17 cellular contexts compared by ENCODE assay signal in the genomic region with DNA sequence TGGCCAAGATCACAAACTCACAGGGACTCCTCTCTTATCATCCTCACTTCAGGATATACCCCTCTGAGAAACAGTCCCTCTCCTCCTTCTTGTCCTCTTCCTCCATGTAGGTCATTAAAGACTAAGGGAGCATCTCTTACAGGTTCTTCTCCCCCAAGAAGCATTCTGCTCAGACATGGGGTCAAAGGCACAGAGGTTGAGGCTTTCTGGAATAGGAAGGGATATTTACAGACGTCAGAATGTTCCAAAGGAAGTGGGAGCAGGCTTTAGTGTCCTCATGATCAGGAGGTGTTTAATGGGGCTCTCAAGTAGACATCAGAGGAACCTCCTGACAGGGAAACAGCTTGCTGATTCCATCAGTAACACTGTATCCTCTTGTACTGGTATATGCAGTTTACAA. TPM values are rescaled to one million over a fixed set of nuclear protein-coding genes. Genes with fewer than 3 reads are reported as not detected.
"Had no signal": no experiment of that assay in that cellular context is flagged by ENCODE, and none has a peak within 500 bp of the region (broad histone marks: within the 10 kb centered on the region; RNA-seq: fewer than 3 reads in every experiment).

No MANE protein-coding gene starts in this region.

- DNase-seq: effector memory CD4-positive, alpha-beta T cell; esophagus squamous epithelium; foreskin fibroblast; left cardiac atrium; mammary epithelial cell; naive thymus-derived CD8-positive, alpha-beta T cell; posterior cingulate gyrus; sigmoid colon; stimulated activated naive CD8-positive, alpha-beta T cell treated with anti-CD3 and anti-CD28 coated beads, Interleukin-15, Interleukin-2, amounts not matched to agents 100 U/mL and 50 U/mL, for 24 hours; upper lobe of right lung had no signal

- H3K27me3 Mint-ChIP-seq: naive thymus-derived CD8-positive, alpha-beta T cell had no signal

- H3K27me3 ChIP-seq: esophagus squamous epithelium, hepatocyte, sigmoid colon, tibial nerve, upper lobe of right lung, vagina had no signal

- H3K27ac ChIP-seq: esophagus squamous epithelium, hepatocyte, sigmoid colon, skin epidermis, upper lobe of right lung, vagina had no signal

- H3K4me3 ChIP-seq: esophagus squamous epithelium, hepatocyte, sigmoid colon, skin epidermis, tibial nerve, upper lobe of right lung, vagina had no signal

- ATAC-seq: left cardiac atrium; naive thymus-derived CD8-positive, alpha-beta T cell; stimulated activated naive CD8-positive, alpha-beta T cell treated with anti-CD3 and anti-CD28 coated beads, Interleukin-15, Interleukin-2, amounts not matched to agents 100 U/mL and 50 U/mL, for 24 hours; upper lobe of right lung had no signal

- H3K9me3 ChIP-seq: esophagus squamous epithelium, sigmoid colon, tibial nerve, upper lobe of right lung, vagina had no signal

RNA-seq across cellular contexts. Expression of a gene that starts 54.3 kb away (rescaled TPM):
- total RNA-seq: epithelial cell of proximal tubule, temporal lobe, vagina had no signal
- polyA plus RNA-seq: neural cell had no signal
